ENCODE assay signal across 13 cellular contexts in the genomic region with DNA sequence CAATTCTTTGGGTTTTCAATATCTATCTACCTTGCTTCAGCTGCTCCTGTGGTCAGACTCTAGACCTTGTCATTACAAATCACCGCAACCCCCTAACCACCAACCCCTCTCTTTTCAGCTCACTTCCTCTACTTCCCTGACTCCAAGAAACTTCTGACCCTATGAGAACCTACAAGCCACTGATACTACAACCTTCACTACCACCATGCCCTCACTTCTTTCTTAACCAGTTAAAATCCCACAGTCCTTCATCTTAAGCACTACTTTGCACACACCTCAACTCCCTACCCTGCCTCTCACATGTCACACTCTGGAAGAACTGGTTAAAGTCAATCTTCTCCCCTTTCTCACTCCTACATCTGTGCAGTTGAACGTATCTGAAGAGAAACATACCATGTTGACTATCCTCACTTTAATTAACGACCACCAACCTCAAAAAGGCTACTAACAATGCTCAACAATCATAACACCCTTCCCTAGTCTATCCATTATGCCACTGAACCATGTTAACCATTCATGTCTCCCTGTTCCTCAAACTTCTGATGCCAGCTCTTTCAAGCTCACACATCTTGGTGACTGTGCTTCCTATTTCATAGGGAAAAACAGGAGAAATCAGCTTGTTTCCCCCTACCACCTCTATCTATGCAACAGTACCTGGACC. TPM values are rescaled to one million over a fixed set of nuclear protein-coding genes. Genes with fewer than 3 reads are reported as not detected.
DNase-seq lines count a peak whose midpoint lies in the region; ATAC-seq and TF ChIP-seq lines count a peak whose summit lies in the region.
"Had no signal": no experiment of that assay in that cellular context is flagged by ENCODE, and none has a peak within 500 bp of the region (broad histone marks: within the 10 kb centered on the region; RNA-seq: fewer than 3 reads in every experiment).

No MANE protein-coding gene starts in this region.

- H3K36me3 Mint-ChIP-seq in T-helper 17 cell (ENCODE audit: low read depth), result no peaks in the 10 kb centered on the region

- H3K4me3 ChIP-seq in RWPE2 (ENCODE audit: severe bottlenecking), result no peak overlapping the region
- H3K4me3 ChIP-seq: SJSA1 had no signal

- DNase-seq in RWPE2 (ENCODE audit: low spot score) (no peak), T-helper 17 cell (no peak), NCI-H2081 treated with DMSO at 0.1 percent for 48 hours (lab: John Stamatoyannopoulos, UW) (no peak), GM19240 (ENCODE audit: insufficient read length, low spot score) (no peak)
- DNase-seq in stimulated activated naive CD4-positive, alpha-beta T cell treated with Interleukin-2 at 50 U/mL for 16 hours (lab: John Stamatoyannopoulos, UW), result no peak
- DNase-seq: brain microvascular endothelial cell; CD8-positive, alpha-beta memory T cell; MV-4-11; right cardiac atrium had no signal

- peaks cover 24% of the 10 kb centered on the region for H3K36me3 ChIP-seq in RWPE2 (ENCODE audit: low read depth)
- H3K36me3 ChIP-seq: brain microvascular endothelial cell had no signal

- peaks cover 20% of the 10 kb centered on the region for H3K4me1 ChIP-seq in RWPE2 (ENCODE audit: insufficient read depth, poor library complexity, severe bottlenecking)
- H3K4me1 ChIP-seq: SJSA1 had no signal

- no peak overlapping the region for H3K4me3 Mint-ChIP-seq in T-helper 17 cell
- H3K4me3 Mint-ChIP-seq: CD8-positive, alpha-beta memory T cell had no signal

- no peaks in the 10 kb centered on the region for H3K27me3 ChIP-seq in RWPE2 (ENCODE audit: insufficient read depth, poor library complexity, severe bottlenecking)
- H3K27me3 ChIP-seq: brain microvascular endothelial cell, SJSA1 had no signal

- TF ChIP-seq CTCF in RWPE2 (IDR thresholded peaks at IDR 0.05; ENCODE audit: poor library complexity, severe bottlenecking), result no peak

- peak overlapping the region; percentile 10 for H3K27ac ChIP-seq in RWPE2 (ENCODE audit: poor library complexity, severe bottlenecking)
- H3K27ac ChIP-seq: brain microvascular endothelial cell, SJSA1 had no signal

- ATAC-seq in GM18498 (IDR thresholded peaks at IDR 0.05; ENCODE audit: unreplicated experiment), result peak; percentile 80
- peak; percentile 69 for ATAC-seq in GM19467 (IDR thresholded peaks at IDR 0.05; ENCODE audit: unreplicated experiment)
- ATAC-seq in HG03039 (IDR thresholded peaks at IDR 0.05; ENCODE audit: unreplicated experiment), result peak; percentile 66
- no peak for ATAC-seq in RWPE2 (ENCODE audit: low read depth)
- ATAC-seq in T-helper 17 cell, result no peak

- H3K4me1 Mint-ChIP-seq in T-helper 17 cell, result peaks cover 28% of the 10 kb centered on the region

- no peak overlapping the region for H3K27ac Mint-ChIP-seq in T-helper 17 cell
- H3K27ac Mint-ChIP-seq: CD8-positive, alpha-beta memory T cell had no signal

- H3K27me3 Mint-ChIP-seq in T-helper 17 cell, result no peaks in the 10 kb centered on the region
- H3K27me3 Mint-ChIP-seq: CD8-positive, alpha-beta memory T cell had no signal

- no peaks in the 10 kb centered on the region for H3K9me3 ChIP-seq in RWPE2 (ENCODE audit: severe bottlenecking)
- H3K9me3 ChIP-seq in T-helper 17 cell (ENCODE audit: control insufficient read depth, low read length, poor library complexity, severe bottlenecking), result no peaks in the 10 kb centered on the region
- H3K9me3 ChIP-seq: SJSA1 had no signal

RNA-seq across cellular contexts. Expression of a gene that starts 12.6 kb away (rescaled TPM):
- 10 to 100 TPM; 34.9 to 38.3 TPM for total RNA-seq in T-helper 17 cell

Comparison
In these comparisons a context has a peak if more than half of its experiments do, and no peak if none do; other contexts are left out.
1. ATAC-seq: peak in GM18498 (single experiment), GM19467 (single experiment) and HG03039 (single experiment); none in RWPE2 (single experiment) and T-helper 17 cell (single experiment).